ENCODE assay signal across 8 cellular contexts in the genomic region with DNA sequence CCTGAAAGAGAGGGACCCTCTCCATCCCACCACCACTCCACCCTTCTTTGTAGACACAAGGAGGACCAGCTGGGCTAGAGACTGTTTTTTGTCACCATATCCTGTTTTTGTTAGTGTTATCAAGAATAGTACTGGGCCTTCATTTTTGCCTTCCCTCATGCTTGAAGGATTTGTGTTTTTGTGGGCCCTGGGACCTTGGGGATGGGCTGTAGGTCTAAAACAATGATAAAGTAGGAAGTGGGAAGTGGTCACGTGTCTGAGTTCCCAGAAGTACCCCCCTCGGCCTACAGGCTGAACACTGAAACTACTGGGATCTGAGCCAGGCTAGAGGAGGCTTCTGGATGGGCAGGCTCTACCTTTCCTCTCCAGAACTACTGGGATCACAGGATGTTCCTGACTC. TPM values are rescaled to one million over a fixed set of nuclear protein-coding genes. Genes with fewer than 3 reads are reported as not detected.
A peak's percentile ranks its signal among the peaks of the same experiment; 100 is the strongest.
DNase-seq lines count a peak whose midpoint lies in the region; ATAC-seq and TF ChIP-seq lines count a peak whose summit lies in the region.

No MANE protein-coding gene starts in this region.

- H3K4me1 ChIP-seq in tibial artery, result peaks cover 0 to 59% (median 51%) of the 10 kb centered on the region in 4 donors

- H3K9me3 ChIP-seq in tibial artery, result no peaks in the 10 kb centered on the region

- CTCF ChIA-PET in activated CD4-positive, alpha-beta T cell treated with anti-CD3 and anti-CD28 coated beads, Interleukin-2, amount 10 ng/mL, durations not matched to agents 7 days and 5 days (lab: Charles Lee), result interaction anchor here (0.8 to 7.3 kb wide), 7 partner anchors 13 to 74 kb away, joined by 3 to 49 read pairs (median 4); a partner anchor contains a TSS

- no peak overlapping the region for H3K4me3 ChIP-seq in tibial artery

- no peaks in the 10 kb centered on the region for H3K27me3 ChIP-seq in layer of hippocampus (ENCODE audit: control insufficient read depth, insufficient read depth, low read length)
- H3K27me3 ChIP-seq in tibial artery, result no peaks in the 10 kb centered on the region

- H3K27ac ChIP-seq in layer of hippocampus (ENCODE audit: low read depth, low read length), result peak overlapping the region; percentile 77
- H3K27ac ChIP-seq in tibial artery, result peak overlapping the region; percentile 85 to 92

- TF ChIP-seq CTCF in tibial artery (IDR thresholded peaks at IDR 0.05), result no peak

- H3K27ac Mint-ChIP-seq in activated CD4-positive, alpha-beta T cell treated with anti-CD3 and anti-CD28 coated beads, Interleukin-2, amount 10 ng/mL, durations not matched to agents 7 days and 5 days, result peak overlapping the region; percentile 87
- H3K27ac Mint-ChIP-seq in activated naive CD8-positive, alpha-beta T cell, result peak overlapping the region; percentile 99

- ATAC-seq in GM21367 (IDR thresholded peaks at IDR 0.05; ENCODE audit: unreplicated experiment), result no peak

- no peaks in the 10 kb centered on the region for H3K27me3 Mint-ChIP-seq in activated CD4-positive, alpha-beta T cell treated with anti-CD3 and anti-CD28 coated beads, Interleukin-2, amount 10 ng/mL, durations not matched to agents 7 days and 5 days
- no peaks in the 10 kb centered on the region for H3K27me3 Mint-ChIP-seq in activated naive CD8-positive, alpha-beta T cell

- no peak overlapping the region for H3K4me3 Mint-ChIP-seq in activated CD4-positive, alpha-beta T cell treated with anti-CD3 and anti-CD28 coated beads, Interleukin-2, amount 10 ng/mL, durations not matched to agents 7 days and 5 days
- H3K4me3 Mint-ChIP-seq in activated naive CD8-positive, alpha-beta T cell, result peak overlapping the region; percentile 85

- no peaks in the 10 kb centered on the region for H3K9me3 Mint-ChIP-seq in activated CD4-positive, alpha-beta T cell treated with anti-CD3 and anti-CD28 coated beads, Interleukin-2, amount 10 ng/mL, durations not matched to agents 7 days and 5 days
- no peaks in the 10 kb centered on the region for H3K9me3 Mint-ChIP-seq in activated naive CD8-positive, alpha-beta T cell (ENCODE audit: low read depth)

- H3K36me3 ChIP-seq in tibial artery, result peaks cover 15 to 36% (median 22%) of the 10 kb centered on the region in 3 donors

- peaks cover 79% of the 10 kb centered on the region for H3K4me1 Mint-ChIP-seq in activated CD4-positive, alpha-beta T cell treated with anti-CD3 and anti-CD28 coated beads, Interleukin-2, amount 10 ng/mL, durations not matched to agents 7 days and 5 days
- peaks cover 73% of the 10 kb centered on the region for H3K4me1 Mint-ChIP-seq in activated naive CD8-positive, alpha-beta T cell (ENCODE audit: low read depth)

- peaks cover 39% of the 10 kb centered on the region for H3K36me3 Mint-ChIP-seq in activated CD4-positive, alpha-beta T cell treated with anti-CD3 and anti-CD28 coated beads, Interleukin-2, amount 10 ng/mL, durations not matched to agents 7 days and 5 days (ENCODE audit: low read depth)
- peaks cover 8% of the 10 kb centered on the region for H3K36me3 Mint-ChIP-seq in activated naive CD8-positive, alpha-beta T cell

- intact Hi-C loops in tibial artery (cut with DNase I; ENCODE audit: low total_unique reads), result no loop called here

- DNase-seq in activated CD4-positive, alpha-beta T cell treated with anti-CD3 and anti-CD28 coated beads, Interleukin-2, amount 10 ng/mL, durations not matched to agents 7 days and 5 days, result no peak
- no peak for DNase-seq in activated CD4-positive, alpha-beta T cell treated with anti-CD3 and anti-CD28 coated beads, Interleukin-2, amount 50 U/mL, for 48 hours
- DNase-seq in tibial artery (no peak), activated gamma-delta T cell treated with Interleukin-2 at 50 U/mL for 16 hours (no peak), OCI-M2 (lab: John Stamatoyannopoulos, UW; ENCODE audit: unreplicated experiment) (no peak)

- POLR2A ChIA-PET in activated CD4-positive, alpha-beta T cell treated with anti-CD3 and anti-CD28 coated beads, Interleukin-2, amount 10 ng/mL, durations not matched to agents 7 days and 5 days (lab: Charles Lee), result no interaction called here

RNA-seq across cellular contexts. Expression of a gene that starts 8.9 kb away (rescaled TPM):
- total RNA-seq in activated CD4-positive, alpha-beta T cell treated with anti-CD3 and anti-CD28 coated beads, Interleukin-2, amount 10 ng/mL, durations not matched to agents 7 days and 5 days, result 10 to 100 TPM; 43.0 to 45.3 TPM

RNA-seq across cellular contexts. Expression of a gene that starts 25.8 kb away (rescaled TPM):
- total RNA-seq in activated CD4-positive, alpha-beta T cell treated with anti-CD3 and anti-CD28 coated beads, Interleukin-2, amount 10 ng/mL, durations not matched to agents 7 days and 5 days, result 10 to 100 TPM; 34.6 to 36.1 TPM

RNA-seq across cellular contexts. Expression of a gene that starts 38.1 kb away (rescaled TPM):
- 100 to 1,000 TPM; 189 to 217 TPM for total RNA-seq in activated CD4-positive, alpha-beta T cell treated with anti-CD3 and anti-CD28 coated beads, Interleukin-2, amount 10 ng/mL, durations not matched to agents 7 days and 5 days

RNA-seq across cellular contexts. Expression of a gene that starts 38.3 kb away (rescaled TPM):
- 1 to 10 TPM; 1.3 to 1.5 TPM for total RNA-seq in activated CD4-positive, alpha-beta T cell treated with anti-CD3 and anti-CD28 coated beads, Interleukin-2, amount 10 ng/mL, durations not matched to agents 7 days and 5 days

RNA-seq across cellular contexts. Expression of a gene that starts 54.3 kb away (rescaled TPM):
- total RNA-seq in activated CD4-positive, alpha-beta T cell treated with anti-CD3 and anti-CD28 coated beads, Interleukin-2, amount 10 ng/mL, durations not matched to agents 7 days and 5 days, result 10 to 100 TPM; 17.3 to 18.3 TPM
